Comparison of ENCODE assay signal across 17 cellular contexts in genomic region chr11:83543918-83544491, GRCh38.
A peak's percentile ranks its signal among the peaks of the same experiment; 100 is the strongest.
DNase-seq lines count a peak whose midpoint lies in the region; ATAC-seq and TF ChIP-seq lines count a peak whose summit lies in the region.
"Had no signal": no experiment of that assay in that cellular context is flagged by ENCODE, and none has a peak within 500 bp of the region (broad histone marks: within the 10 kb centered on the region; RNA-seq: fewer than 3 reads in every experiment).

No MANE protein-coding gene starts in this region.

- ATAC-seq in SK-N-SH treated with all-trans-retinoic acid at 6 μM for 48 hours (no peak), HG02973 (IDR thresholded peaks at IDR 0.05; ENCODE audit: unreplicated experiment) (no peak), left ventricle myocardium superior (no peak)

- in situ Hi-C loops in mammary epithelial cell (cut with MboI; ENCODE audit: low sequenced_read_pairs in 2 of 2): no loop called here

- H3K27me3 ChIP-seq in mammary epithelial cell (ENCODE audit: insufficient read depth, low read length): no peaks in the 10 kb centered on the region
- H3K27me3 ChIP-seq in hepatocyte: no peaks in the 10 kb centered on the region
- H3K27me3 ChIP-seq in ascending aorta: no peaks in the 10 kb centered on the region
- H3K27me3 ChIP-seq: spleen had no signal

- H3K27ac Mint-ChIP-seq in MCF 10A (ENCODE audit: low read depth, unreplicated experiment): no peak overlapping the region
- H3K27ac Mint-ChIP-seq: activated naive CD4-positive, alpha-beta T cell treated with anti-CD3 and anti-CD28 coated beads, Interleukin-2, amount 10 ng/mL, durations not matched to agents 7 days and 5 days; CD14-positive monocyte had no signal

- H3K4me3 ChIP-seq in mammary epithelial cell (replicated peaks in 1 of 3; ENCODE audit: insufficient read depth in 1 of 3, low read depth in 2 of 3, low read length in 3 of 3) (no peak overlapping the region), hepatocyte (no peak overlapping the region), ascending aorta (no peak overlapping the region)
- H3K4me3 ChIP-seq: spleen had no signal

- peak; percentile 8 for DNase-seq in mammary epithelial cell
- DNase-seq in MCF 10A (ENCODE audit: unreplicated experiment): no peak
- peak; percentile 58 for DNase-seq in hepatocyte (ENCODE audit: low spot score)
- DNase-seq in ascending aorta (ENCODE audit: low spot score in 2 of 2): no peak
- DNase-seq in left ventricle myocardium superior: no peak
- DNase-seq: activated naive CD4-positive, alpha-beta T cell treated with anti-CD3 and anti-CD28 coated beads, Interleukin-2, amount 10 ng/mL, durations not matched to agents 7 days and 5 days; effector CD8-positive, alpha-beta T cell; HCEC 1CT; KG1; NCI-H146; NCI-H524; nucleus accumbens; spleen; substantia nigra had no signal

- H3K27ac ChIP-seq in mammary epithelial cell (ENCODE audit: insufficient read depth, low read depth, low read length) (no peak overlapping the region), hepatocyte (peak overlapping the region; percentile 77), ascending aorta (no peak overlapping the region)
- H3K27ac ChIP-seq: spleen had no signal

- no peaks in the 10 kb centered on the region for H3K9me3 Mint-ChIP-seq in MCF 10A (ENCODE audit: unreplicated experiment)
- H3K9me3 Mint-ChIP-seq: activated naive CD4-positive, alpha-beta T cell treated with anti-CD3 and anti-CD28 coated beads, Interleukin-2, amount 10 ng/mL, durations not matched to agents 7 days and 5 days; CD14-positive monocyte had no signal

- H4K20me1 ChIP-seq in mammary epithelial cell (ENCODE audit: insufficient read depth, low read length) (no peaks in the 10 kb centered on the region), hepatocyte (ENCODE audit: insufficient read depth, poor library complexity, severe bottlenecking) (no peaks in the 10 kb centered on the region)

- no peaks in the 10 kb centered on the region for H3K36me3 ChIP-seq in mammary epithelial cell (ENCODE audit: insufficient read depth, low read length)
- no peaks in the 10 kb centered on the region for H3K36me3 ChIP-seq in hepatocyte (replicated peaks; ENCODE audit: insufficient read depth, low read depth)
- H3K36me3 ChIP-seq in ascending aorta: no peaks in the 10 kb centered on the region
- H3K36me3 ChIP-seq: spleen had no signal

- 71% methylated on average over 2 of the region's 3 CpGs for WGBS in mammary epithelial cell (ENCODE audit: low coverage, missing lambda C conversion rate)
- WGBS in hepatocyte (ENCODE audit: low lambda C conversion rate, missing lambda C conversion rate): 57% methylated on average over 3 of the region's 3 CpGs

- CTCF ChIA-PET in mammary epithelial cell (lab: Charles Lee; ENCODE audit: low non-redundant PET): interaction anchor here (0.6 kb wide), 1 partner anchor 216 kb away, joined by 4 read pairs; no protein-coding TSS in a partner anchor
- CTCF ChIA-PET in MCF 10A (lab: Yijun Ruan, JAX): interaction anchor here (0.7 kb wide), 1 partner anchor 10 kb away, joined by 3 read pairs; no protein-coding TSS in a partner anchor

- intact Hi-C loops in mammary epithelial cell (cut with micrococcal nuclease) (no loop called here), MCF 10A (cut with micrococcal nuclease) (no loop called here), ascending aorta (cut with DNase I) (no loop called here), left ventricle myocardium superior (cut with micrococcal nuclease) (no loop called here)

- no peaks in the 10 kb centered on the region for H3K9me3 ChIP-seq in mammary epithelial cell (replicated peaks; ENCODE audit: insufficient read depth, low read length)
- no peaks in the 10 kb centered on the region for H3K9me3 ChIP-seq in hepatocyte (ENCODE audit: low read depth)
- no peaks in the 10 kb centered on the region for H3K9me3 ChIP-seq in ascending aorta
- H3K9me3 ChIP-seq: spleen had no signal

- H3K27me3 Mint-ChIP-seq in MCF 10A (ENCODE audit: insufficient read depth, unreplicated experiment): peaks cover 53% of the 10 kb centered on the region
- H3K27me3 Mint-ChIP-seq: activated naive CD4-positive, alpha-beta T cell treated with anti-CD3 and anti-CD28 coated beads, Interleukin-2, amount 10 ng/mL, durations not matched to agents 7 days and 5 days had no signal

- dilution Hi-C loops in mammary epithelial cell (cut with HindIII; ENCODE audit: low sequenced_read_pairs): no loop called here

- no peaks in the 10 kb centered on the region for H3K36me3 Mint-ChIP-seq in MCF 10A (ENCODE audit: insufficient read depth, unreplicated experiment)
- H3K36me3 Mint-ChIP-seq: activated naive CD4-positive, alpha-beta T cell treated with anti-CD3 and anti-CD28 coated beads, Interleukin-2, amount 10 ng/mL, durations not matched to agents 7 days and 5 days; CD14-positive monocyte had no signal

- H3K9ac ChIP-seq in mammary epithelial cell (ENCODE audit: insufficient read depth, low read length): no peak overlapping the region

- TF ChIP-seq CTCF in mammary epithelial cell (conservative IDR thresholded peaks at IDR 0.05 in 1 of 2, IDR thresholded peaks at IDR 0.05 in 1 of 2; ENCODE audit: extremely low read depth in 1 of 2, insufficient read depth in 1 of 2, low read depth in 1 of 2, low read length in 2 of 2) (no peak), MCF 10A (IDR thresholded peaks at IDR 0.05; ENCODE audit: unreplicated experiment) (no peak), hepatocyte (IDR thresholded peaks at IDR 0.05; ENCODE audit: poor library complexity) (no peak), ascending aorta (IDR thresholded peaks at IDR 0.05) (no peak)

- POLR2A ChIA-PET in MCF 10A (lab: Yijun Ruan, JAX): no interaction called here

- no peaks in the 10 kb centered on the region for H3K9me2 ChIP-seq in hepatocyte (replicated peaks; ENCODE audit: insufficient read depth)

- no peak overlapping the region for H3K4me3 Mint-ChIP-seq in MCF 10A (ENCODE audit: unreplicated experiment)
- H3K4me3 Mint-ChIP-seq: activated naive CD4-positive, alpha-beta T cell treated with anti-CD3 and anti-CD28 coated beads, Interleukin-2, amount 10 ng/mL, durations not matched to agents 7 days and 5 days; CD14-positive monocyte had no signal

- no peak overlapping the region for H2AFZ ChIP-seq in mammary epithelial cell (ENCODE audit: low read depth, low read length)
- no peak overlapping the region for H2AFZ ChIP-seq in hepatocyte

- H3K4me1 ChIP-seq in mammary epithelial cell (ENCODE audit: insufficient read depth, low read length): no peaks in the 10 kb centered on the region
- H3K4me1 ChIP-seq in hepatocyte (ENCODE audit: insufficient read depth): peaks cover 6% of the 10 kb centered on the region
- no peaks in the 10 kb centered on the region for H3K4me1 ChIP-seq in ascending aorta
- H3K4me1 ChIP-seq: spleen had no signal

- H3K4me2 ChIP-seq in mammary epithelial cell (ENCODE audit: insufficient read depth, low read depth, low read length) (no peak overlapping the region), hepatocyte (no peak overlapping the region)

- BruUV-seq in mammary epithelial cell (replicated peaks; lab: Mats Ljungman, UMichigan) (no TSS peak), MCF 10A (replicated peaks; lab: Mats Ljungman, UMichigan) (no TSS peak)

- no peaks in the 10 kb centered on the region for H3K79me2 ChIP-seq in mammary epithelial cell (ENCODE audit: insufficient read depth, low read length)
- H3K79me2 ChIP-seq in hepatocyte: no peaks in the 10 kb centered on the region

- H3K4me1 Mint-ChIP-seq in MCF 10A (ENCODE audit: insufficient read depth, unreplicated experiment): no peaks in the 10 kb centered on the region
- H3K4me1 Mint-ChIP-seq: activated naive CD4-positive, alpha-beta T cell treated with anti-CD3 and anti-CD28 coated beads, Interleukin-2, amount 10 ng/mL, durations not matched to agents 7 days and 5 days; CD14-positive monocyte had no signal

TF ChIP-seq in SK-N-SH treated with all-trans-retinoic acid at 6 μM for 48 hours, 23 proteins besides CTCF, POLR2A, EP300 and RAD21 (continues in another document):
- TF ChIP-seq ZFP30 (CRISPR knock-in tag; IDR thresholded peaks at IDR 0.05) (no peak), SNAI2 (CRISPR knock-in tag; IDR thresholded peaks at IDR 0.05) (no peak), ISL1 (CRISPR knock-in tag; IDR thresholded peaks at IDR 0.05) (0 out of 2 replicates have a peak, but pooled peaks have one; percentile 7), GLIS3 (CRISPR knock-in tag; IDR thresholded peaks at IDR 0.05) (no peak), ZNF8 (CRISPR knock-in tag; IDR thresholded peaks at IDR 0.05) (no peak), ESRRG (CRISPR knock-in tag; IDR thresholded peaks at IDR 0.05) (no peak), TCF4 (CRISPR knock-in tag; IDR thresholded peaks at IDR 0.05; ENCODE audit: borderline replicate concordance) (0 out of 2 replicates have a peak, but pooled peaks have one; percentile 25), ZNF565 (CRISPR knock-in tag; conservative IDR thresholded peaks at IDR 0.05; ENCODE audit: low read depth) (no peak), TSHZ2 (CRISPR knock-in tag; IDR thresholded peaks at IDR 0.05) (0 out of 2 replicates have a peak, but pooled peaks have one; percentile 24)

Comparison
In these comparisons a context has a peak if more than half of its experiments do, and no peak if none do; other contexts are left out.
1. DNase-seq: peak in mammary epithelial cell (single experiment) and hepatocyte (single experiment); none in MCF 10A (single experiment), ascending aorta (0 of 2) and left ventricle myocardium superior (single experiment).